Comparison of ENCODE assay signal across 1 cellular context in the genomic region with DNA sequence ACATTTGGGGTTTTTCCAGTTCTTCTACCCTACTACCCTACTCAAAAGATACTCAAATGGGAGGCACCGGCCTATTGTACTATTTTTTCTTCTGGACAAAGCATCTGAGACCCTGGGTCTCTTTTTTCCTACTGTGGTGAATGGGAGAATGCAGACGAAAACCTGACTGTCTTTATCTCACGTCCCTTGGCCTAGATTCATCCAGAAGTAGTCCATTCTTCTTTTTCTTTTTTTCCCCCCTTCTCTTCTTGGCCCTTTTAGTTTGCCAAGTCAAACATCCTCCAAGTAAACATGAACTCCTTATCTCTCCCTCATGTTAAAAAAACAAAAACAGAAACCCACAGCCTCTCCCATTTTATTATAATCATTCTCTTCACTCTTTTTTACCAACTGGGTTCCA.
TF ChIP-seq lines count a peak whose summit lies in the region.

No MANE protein-coding gene starts in this region.

TF ChIP-seq in GM23338, 12 proteins besides CTCF, POLR2A, EP300 and RAD21 (continued from another document):
- TF ChIP-seq, protein P1, sequence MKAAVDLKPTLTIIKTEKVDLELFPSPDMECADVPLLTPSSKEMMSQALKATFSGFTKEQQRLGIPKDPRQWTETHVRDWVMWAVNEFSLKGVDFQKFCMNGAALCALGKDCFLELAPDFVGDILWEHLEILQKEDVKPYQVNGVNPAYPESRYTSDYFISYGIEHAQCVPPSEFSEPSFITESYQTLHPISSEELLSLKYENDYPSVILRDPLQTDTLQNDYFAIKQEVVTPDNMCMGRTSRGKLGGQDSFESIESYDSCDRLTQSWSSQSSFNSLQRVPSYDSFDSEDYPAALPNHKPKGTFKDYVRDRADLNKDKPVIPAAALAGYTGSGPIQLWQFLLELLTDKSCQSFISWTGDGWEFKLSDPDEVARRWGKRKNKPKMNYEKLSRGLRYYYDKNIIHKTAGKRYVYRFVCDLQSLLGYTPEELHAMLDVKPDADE (IDR thresholded peaks at IDR 0.05): no peak
- TF ChIP-seq NANOG (IDR thresholded peaks at IDR 0.05; ENCODE audit: borderline replicate concordance) (no peak), JUNB (IDR thresholded peaks at IDR 0.05; ENCODE audit: unreplicated experiment) (no peak), CREB1 (CRISPR knock-in tag; IDR thresholded peaks at IDR 0.05; ENCODE audit: low read depth) (no peak)
- TF ChIP-seq, protein P2, sequence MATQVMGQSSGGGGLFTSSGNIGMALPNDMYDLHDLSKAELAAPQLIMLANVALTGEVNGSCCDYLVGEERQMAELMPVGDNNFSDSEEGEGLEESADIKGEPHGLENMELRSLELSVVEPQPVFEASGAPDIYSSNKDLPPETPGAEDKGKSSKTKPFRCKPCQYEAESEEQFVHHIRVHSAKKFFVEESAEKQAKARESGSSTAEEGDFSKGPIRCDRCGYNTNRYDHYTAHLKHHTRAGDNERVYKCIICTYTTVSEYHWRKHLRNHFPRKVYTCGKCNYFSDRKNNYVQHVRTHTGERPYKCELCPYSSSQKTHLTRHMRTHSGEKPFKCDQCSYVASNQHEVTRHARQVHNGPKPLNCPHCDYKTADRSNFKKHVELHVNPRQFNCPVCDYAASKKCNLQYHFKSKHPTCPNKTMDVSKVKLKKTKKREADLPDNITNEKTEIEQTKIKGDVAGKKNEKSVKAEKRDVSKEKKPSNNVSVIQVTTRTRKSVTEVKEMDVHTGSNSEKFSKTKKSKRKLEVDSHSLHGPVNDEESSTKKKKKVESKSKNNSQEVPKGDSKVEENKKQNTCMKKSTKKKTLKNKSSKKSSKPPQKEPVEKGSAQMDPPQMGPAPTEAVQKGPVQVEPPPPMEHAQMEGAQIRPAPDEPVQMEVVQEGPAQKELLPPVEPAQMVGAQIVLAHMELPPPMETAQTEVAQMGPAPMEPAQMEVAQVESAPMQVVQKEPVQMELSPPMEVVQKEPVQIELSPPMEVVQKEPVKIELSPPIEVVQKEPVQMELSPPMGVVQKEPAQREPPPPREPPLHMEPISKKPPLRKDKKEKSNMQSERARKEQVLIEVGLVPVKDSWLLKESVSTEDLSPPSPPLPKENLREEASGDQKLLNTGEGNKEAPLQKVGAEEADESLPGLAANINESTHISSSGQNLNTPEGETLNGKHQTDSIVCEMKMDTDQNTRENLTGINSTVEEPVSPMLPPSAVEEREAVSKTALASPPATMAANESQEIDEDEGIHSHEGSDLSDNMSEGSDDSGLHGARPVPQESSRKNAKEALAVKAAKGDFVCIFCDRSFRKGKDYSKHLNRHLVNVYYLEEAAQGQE (IDR thresholded peaks at IDR 0.05; ENCODE audit: unreplicated experiment): no peak
